In genomic region chr9:93094294-93095204, GRCh38 we compare ENCODE assay signal across 1 cellular context.
TF ChIP-seq lines count a peak whose summit lies in the region.

No MANE protein-coding gene starts in this region.

TF ChIP-seq in GM23338, 12 proteins besides CTCF, POLR2A, EP300 and RAD21 (continued from another document):
- TF ChIP-seq, protein P1, sequence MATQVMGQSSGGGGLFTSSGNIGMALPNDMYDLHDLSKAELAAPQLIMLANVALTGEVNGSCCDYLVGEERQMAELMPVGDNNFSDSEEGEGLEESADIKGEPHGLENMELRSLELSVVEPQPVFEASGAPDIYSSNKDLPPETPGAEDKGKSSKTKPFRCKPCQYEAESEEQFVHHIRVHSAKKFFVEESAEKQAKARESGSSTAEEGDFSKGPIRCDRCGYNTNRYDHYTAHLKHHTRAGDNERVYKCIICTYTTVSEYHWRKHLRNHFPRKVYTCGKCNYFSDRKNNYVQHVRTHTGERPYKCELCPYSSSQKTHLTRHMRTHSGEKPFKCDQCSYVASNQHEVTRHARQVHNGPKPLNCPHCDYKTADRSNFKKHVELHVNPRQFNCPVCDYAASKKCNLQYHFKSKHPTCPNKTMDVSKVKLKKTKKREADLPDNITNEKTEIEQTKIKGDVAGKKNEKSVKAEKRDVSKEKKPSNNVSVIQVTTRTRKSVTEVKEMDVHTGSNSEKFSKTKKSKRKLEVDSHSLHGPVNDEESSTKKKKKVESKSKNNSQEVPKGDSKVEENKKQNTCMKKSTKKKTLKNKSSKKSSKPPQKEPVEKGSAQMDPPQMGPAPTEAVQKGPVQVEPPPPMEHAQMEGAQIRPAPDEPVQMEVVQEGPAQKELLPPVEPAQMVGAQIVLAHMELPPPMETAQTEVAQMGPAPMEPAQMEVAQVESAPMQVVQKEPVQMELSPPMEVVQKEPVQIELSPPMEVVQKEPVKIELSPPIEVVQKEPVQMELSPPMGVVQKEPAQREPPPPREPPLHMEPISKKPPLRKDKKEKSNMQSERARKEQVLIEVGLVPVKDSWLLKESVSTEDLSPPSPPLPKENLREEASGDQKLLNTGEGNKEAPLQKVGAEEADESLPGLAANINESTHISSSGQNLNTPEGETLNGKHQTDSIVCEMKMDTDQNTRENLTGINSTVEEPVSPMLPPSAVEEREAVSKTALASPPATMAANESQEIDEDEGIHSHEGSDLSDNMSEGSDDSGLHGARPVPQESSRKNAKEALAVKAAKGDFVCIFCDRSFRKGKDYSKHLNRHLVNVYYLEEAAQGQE (IDR thresholded peaks at IDR 0.05; ENCODE audit: unreplicated experiment): no peak
- TF ChIP-seq EZH2phosphoT487 (IDR thresholded peaks at IDR 0.05; ENCODE audit: unreplicated experiment) (no peak), ZNF462 (CRISPR knock-in tag; IDR thresholded peaks at IDR 0.05) (no peak)
